ENCODE assay signal across 6 cellular contexts in genomic region chr3:41302295-41302694, GRCh38.
"Had no signal": no experiment of that assay in that cellular context is flagged by ENCODE, and none has a peak within 500 bp of the region (broad histone marks: within the 10 kb centered on the region; RNA-seq: fewer than 3 reads in every experiment).

No MANE protein-coding gene starts in this region.

- ATAC-seq: GM23338, K562 had no signal

- H3K4me3 ChIP-seq: GM23338, K562 had no signal

- H3K4me2 ChIP-seq: GM23338 had no signal

- H2AFZ ChIP-seq: GM23338 had no signal

- H3K27ac ChIP-seq: HL-60 had no signal

- DNase-seq: H9 had no signal

- FAIRE-seq: H1, H54, K562 had no signal
